19 cellular contexts compared by ENCODE assay signal in genomic region chr4:54403700-54404453, GRCh38.
"Had no signal": no experiment of that assay in that cellular context is flagged by ENCODE, and none has a peak within 500 bp of the region (broad histone marks: within the 10 kb centered on the region; RNA-seq: fewer than 3 reads in every experiment).

No MANE protein-coding gene starts in this region.

- DNase-seq: dermis blood vessel endothelial cell; esophagus squamous epithelium; foreskin fibroblast; glutamatergic neuron; islet precursor cell; mammary epithelial cell; naive thymus-derived CD4-positive, alpha-beta T cell; nephron progenitor cell; sigmoid colon; stimulated activated CD4-positive, alpha-beta T cell treated with anti-CD3 and anti-CD28 coated beads, Interleukin-2, amount 100 ng/mL, for 24 hours; stimulated activated CD4-positive, alpha-beta T cell treated with anti-CD3 and anti-CD28 coated beads, Interleukin-4, amount 100 ng/mL, for 4 hours; stimulated activated naive B cell treated with anti-CD40 and anti-IgM and Interleukin-4, amounts not matched to agents 10 μg/mL and 1 μg/mL and 100 μg/mL, for 72 hours; stimulated activated naive CD8-positive, alpha-beta T cell treated with anti-CD3 and anti-CD28 coated beads, Interleukin-15, amount 100 ng/mL, for 72 hours; transverse colon had no signal

- H3K27me3 ChIP-seq: esophagus squamous epithelium, gastroesophageal sphincter, sigmoid colon, transverse colon had no signal

- ATAC-seq: gastroesophageal sphincter; left lobe of liver; naive thymus-derived CD4-positive, alpha-beta T cell; stimulated activated naive B cell treated with anti-CD40 and anti-IgM and Interleukin-4, amounts not matched to agents 10 μg/mL and 1 μg/mL and 100 μg/mL, for 72 hours; stimulated activated naive CD8-positive, alpha-beta T cell treated with anti-CD3 and anti-CD28 coated beads, Interleukin-15, amount 100 ng/mL, for 72 hours had no signal

- H3K27ac ChIP-seq: esophagus squamous epithelium, parathyroid adenoma, sigmoid colon, skin epidermis, thoracic aorta, transverse colon had no signal

- H3K36me3 ChIP-seq: esophagus squamous epithelium, gastroesophageal sphincter, sigmoid colon, thoracic aorta, transverse colon had no signal

- H3K9me3 ChIP-seq: esophagus squamous epithelium, gastroesophageal sphincter, sigmoid colon, thoracic aorta, transverse colon had no signal

- H3K4me3 ChIP-seq: esophagus squamous epithelium, gastroesophageal sphincter, sigmoid colon, skin epidermis, thoracic aorta, transverse colon had no signal

- H3K4me1 ChIP-seq: parathyroid adenoma, transverse colon had no signal
